In the genomic region with DNA sequence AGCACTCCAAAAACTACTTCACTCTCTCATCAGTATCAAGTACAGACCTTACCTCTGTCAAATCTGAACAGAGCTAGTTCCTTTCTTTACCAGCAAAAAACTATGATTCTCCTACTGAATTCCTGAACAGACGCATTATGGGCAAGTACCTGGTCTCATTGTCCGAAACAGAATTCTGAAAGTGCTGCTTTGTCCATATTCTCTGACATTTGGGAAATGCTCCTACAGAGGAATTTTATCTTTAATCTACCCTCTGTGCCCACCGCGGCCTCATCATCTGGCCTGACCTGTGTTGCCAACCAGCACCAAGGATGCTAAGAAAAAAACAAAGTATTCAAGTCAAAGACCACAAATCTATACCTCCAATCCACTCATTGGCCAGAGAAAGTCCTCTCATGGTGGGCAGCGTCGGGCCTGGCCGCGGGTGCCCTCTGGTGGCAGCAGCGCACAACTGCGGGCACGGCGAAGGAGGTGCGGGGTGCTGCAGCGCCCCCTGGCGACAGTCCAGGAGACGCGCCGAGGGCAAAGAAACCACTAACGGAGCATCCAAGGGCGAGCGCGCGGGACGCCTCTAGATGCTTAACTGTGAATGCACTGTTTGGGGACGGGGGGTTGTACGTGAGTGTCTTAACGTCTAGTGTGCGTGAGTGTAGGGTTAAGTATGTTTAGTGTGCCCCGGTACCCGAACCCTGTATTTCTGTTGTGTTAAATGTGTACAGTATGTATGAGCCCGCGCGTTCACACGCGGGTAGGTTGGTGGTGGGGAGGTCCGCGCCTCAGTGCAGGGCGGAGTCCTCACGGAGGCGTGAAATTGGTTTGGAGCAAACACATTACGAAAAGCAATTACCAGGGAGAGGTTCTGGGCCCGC, we compare ENCODE assay signal across 8 cellular contexts. TPM values are rescaled to one million over a fixed set of nuclear protein-coding genes. Genes with fewer than 3 reads are reported as not detected.
DNase-seq lines count a peak whose midpoint lies in the region; ATAC-seq, FAIRE-seq and TF ChIP-seq lines count a peak whose summit lies in the region.

No MANE protein-coding gene starts in this region.

- 29% methylated on average over 42 of the region's 42 CpGs for whole genome bisulfite sequencing in mesenchymal stem cell

- no peak overlapping the region for H3K9ac ChIP-seq in mesenchymal stem cell (ENCODE audit: low read length)

- TF ChIP-seq CTCF in dorsolateral prefrontal cortex (IDR thresholded peaks at IDR 0.05 in 54 of 56, conservative IDR thresholded peaks at IDR 0.05 in 2 of 56; ENCODE audit: low read depth in 1 of 56, partially characterized antibody in 56 of 56) = peak; percentile 98 to 100 (median 100)

- no peak overlapping the region for H2AFZ ChIP-seq in mesenchymal stem cell (ENCODE audit: low read depth, low read length)

- no peak overlapping the region for H2BK12ac ChIP-seq in mesenchymal stem cell (ENCODE audit: low read length in 2 of 2)

- H2BK5ac ChIP-seq in mesenchymal stem cell (ENCODE audit: low read depth, low read length, poor library complexity, severe bottlenecking) = no peak overlapping the region

- no peak overlapping the region for H3K23ac ChIP-seq in mesenchymal stem cell (ENCODE audit: low read length in 2 of 2)

- H3K9me3 ChIP-seq in mesenchymal stem cell (ENCODE audit: control insufficient read depth, low read length) = no peaks in the 10 kb centered on the region

- no peak overlapping the region for H3K4me2 ChIP-seq in mesenchymal stem cell (ENCODE audit: low read length, poor library complexity, severe bottlenecking)

- no peak overlapping the region for H3K18ac ChIP-seq in mesenchymal stem cell (ENCODE audit: low read depth in 1 of 2, low read length in 2 of 2)

- H3K79me1 ChIP-seq in mesenchymal stem cell (replicated peaks; ENCODE audit: low read length, poor library complexity, severe bottlenecking) = no peaks in the 10 kb centered on the region

- H2BK120ac ChIP-seq in mesenchymal stem cell (ENCODE audit: low read depth, low read length) = no peak overlapping the region

- no peak overlapping the region for H2AK5ac ChIP-seq in mesenchymal stem cell (ENCODE audit: low read length, severe bottlenecking)

- H3K27me3 ChIP-seq in dorsolateral prefrontal cortex = peaks cover 0 to 42% (median 9%) of the 10 kb centered on the region in 45 donors
- H3K27me3 ChIP-seq in mesenchymal stem cell (ENCODE audit: control insufficient read depth in 1 of 2, insufficient read depth in 1 of 2, low read length in 2 of 2) = peaks cover 73 to 87% of the 10 kb centered on the region in 2 experiments

- H2BK15ac ChIP-seq in mesenchymal stem cell (ENCODE audit: low read depth, poor library complexity, severe bottlenecking) = no peak overlapping the region

- H3K36me3 ChIP-seq in mesenchymal stem cell (ENCODE audit: control insufficient read depth in 1 of 2, insufficient read depth in 2 of 2, low read depth in 1 of 2, low read length in 2 of 2) = no peaks in the 10 kb centered on the region

- no peak overlapping the region for H3K4ac ChIP-seq in mesenchymal stem cell (ENCODE audit: low read depth in 1 of 2, low read length in 2 of 2)

- peak; percentile 93 for FAIRE-seq in GM12892 (lab: Jason Lieb, UNC)

- H3K14ac ChIP-seq in mesenchymal stem cell (ENCODE audit: low read length in 2 of 2) = no peak overlapping the region

- TF ChIP-seq POLR2A in GM12892 (IDR thresholded peaks at IDR 0.05; ENCODE audit: low read depth, low read length) = no peak

- DNase-seq in A172 (ENCODE audit: low spot score) (peak; percentile 65), GM12892 (ENCODE audit: insufficient read length) (peak; percentile 81), NCI-H748 (lab: John Stamatoyannopoulos, UW; ENCODE audit: unreplicated experiment) (peak; percentile 75), dorsolateral prefrontal cortex (peak; percentile 64 to 87 (median 76)), mesenchymal stem cell (peak; percentile 69)
- peak; percentile 67 to 68 for DNase-seq in activated CD4-positive, alpha-beta T cell treated with anti-CD3 and anti-CD28 coated beads, Interleukin-2, amount 50 U/mL, for 4 hours
- DNase-seq in stimulated activated CD8-positive, alpha-beta memory T cell treated with anti-CD3 and anti-CD28 coated beads, Interleukin-15, amount 100 ng/mL, for 48 hours (ENCODE audit: low read depth in 2 of 2) = peak; percentile 60 to 64

- peaks cover 8% of the 10 kb centered on the region for H3K4me1 ChIP-seq in mesenchymal stem cell (ENCODE audit: control insufficient read depth, insufficient read depth, low read depth, low read length)

- no peak overlapping the region for H4K91ac ChIP-seq in mesenchymal stem cell (ENCODE audit: low read length)

- H3K27ac ChIP-seq in dorsolateral prefrontal cortex = no peak overlapping the region
- no peak overlapping the region for H3K27ac ChIP-seq in mesenchymal stem cell (ENCODE audit: low read length, poor library complexity, severe bottlenecking)

- ATAC-seq in HG03045 (IDR thresholded peaks at IDR 0.05; ENCODE audit: unreplicated experiment) = peak; percentile 66

- H3K4me3 ChIP-seq in dorsolateral prefrontal cortex (peak overlapping the region in 1 of 59 donors; percentile 5), mesenchymal stem cell (ENCODE audit: insufficient read depth in 1 of 2, low read depth in 1 of 2, low read length in 2 of 2) (no peak overlapping the region)

- H4K8ac ChIP-seq in mesenchymal stem cell (ENCODE audit: low read length) = no peak overlapping the region

- intact Hi-C loops in dorsolateral prefrontal cortex (cut with DNase I) = loop anchor here (1.0 to 5.0 kb wide), 4 partner anchors 48 to 145 kb away; a partner anchor contains a TSS

RNA-seq across cellular contexts. Expression of a gene that starts 5.0 kb away (rescaled TPM):
- total RNA-seq in A172 (2014; rRNA removed; shearing (Covaris generic)) = 0.41 TPM in 1 of 2 replicates, not detected in the other
- polyA plus RNA-seq in GM12892 (2012; ENCODE audit: missing spikeins) = not detected
- total RNA-seq in dorsolateral prefrontal cortex = under 1 TPM in 2 of 120 experiments, not detected in 118; 0.44 to 0.46 TPM
- not detected for polyA plus RNA-seq in mesenchymal stem cell (2013, experiment 1 of 2)
- polyA plus RNA-seq in mesenchymal stem cell (2013, experiment 2 of 2) = not detected

RNA-seq across cellular contexts. Expression of a gene that starts 14.5 kb away (rescaled TPM):
- not detected in 2 replicates for total RNA-seq in A172 (2014; rRNA removed; shearing (Covaris generic))
- polyA plus RNA-seq in GM12892 (2012; ENCODE audit: missing spikeins) = not detected
- under 1 TPM in 3 of 120 experiments, not detected in 117; 0.23 to 0.31 (median 0.27) TPM for total RNA-seq in dorsolateral prefrontal cortex
- polyA plus RNA-seq in mesenchymal stem cell (2013, experiment 1 of 2) = not detected
- polyA plus RNA-seq in mesenchymal stem cell (2013, experiment 2 of 2) = not detected

RNA-seq across cellular contexts. Expression of a gene that starts 37.8 kb away (rescaled TPM):
- not detected in 2 replicates for total RNA-seq in A172 (2014; rRNA removed; shearing (Covaris generic))
- not detected for polyA plus RNA-seq in GM12892 (2012; ENCODE audit: missing spikeins)
- total RNA-seq in dorsolateral prefrontal cortex = 1 to 10 TPM in 5 of 120 experiments, not detected in 115; 1.5 to 3.0 (median 1.6) TPM
- polyA plus RNA-seq in mesenchymal stem cell (2013, experiment 1 of 2) = not detected
- polyA plus RNA-seq in mesenchymal stem cell (2013, experiment 2 of 2) = not detected

RNA-seq across cellular contexts. Expression of a gene that starts 54.5 kb away (rescaled TPM):
- 55.6 and 65.6 TPM in 2 replicates for total RNA-seq in A172 (2014; rRNA removed; shearing (Covaris generic))
- polyA plus RNA-seq in GM12892 (2012; ENCODE audit: missing spikeins) = 27.1 TPM
- total RNA-seq in dorsolateral prefrontal cortex = 10 to 100 TPM; 21.6 to 63.3 (median 47.2) TPM
- polyA plus RNA-seq in mesenchymal stem cell (2013, experiment 1 of 2) = 26.1 TPM
- 25.0 TPM for polyA plus RNA-seq in mesenchymal stem cell (2013, experiment 2 of 2)

RNA-seq across cellular contexts. Expression of a gene that starts 59.8 kb away (rescaled TPM):
- total RNA-seq in A172 (2014; rRNA removed; shearing (Covaris generic)) = 36.5 and 37.8 TPM in 2 replicates
- polyA plus RNA-seq in GM12892 (2012; ENCODE audit: missing spikeins) = 7.5 TPM
- 10 to 100 TPM; 23.2 to 51.4 (median 35.6) TPM for total RNA-seq in dorsolateral prefrontal cortex
- polyA plus RNA-seq in mesenchymal stem cell (2013, experiment 1 of 2) = 73.1 TPM
- polyA plus RNA-seq in mesenchymal stem cell (2013, experiment 2 of 2) = 72.6 TPM
